In the genomic region with DNA sequence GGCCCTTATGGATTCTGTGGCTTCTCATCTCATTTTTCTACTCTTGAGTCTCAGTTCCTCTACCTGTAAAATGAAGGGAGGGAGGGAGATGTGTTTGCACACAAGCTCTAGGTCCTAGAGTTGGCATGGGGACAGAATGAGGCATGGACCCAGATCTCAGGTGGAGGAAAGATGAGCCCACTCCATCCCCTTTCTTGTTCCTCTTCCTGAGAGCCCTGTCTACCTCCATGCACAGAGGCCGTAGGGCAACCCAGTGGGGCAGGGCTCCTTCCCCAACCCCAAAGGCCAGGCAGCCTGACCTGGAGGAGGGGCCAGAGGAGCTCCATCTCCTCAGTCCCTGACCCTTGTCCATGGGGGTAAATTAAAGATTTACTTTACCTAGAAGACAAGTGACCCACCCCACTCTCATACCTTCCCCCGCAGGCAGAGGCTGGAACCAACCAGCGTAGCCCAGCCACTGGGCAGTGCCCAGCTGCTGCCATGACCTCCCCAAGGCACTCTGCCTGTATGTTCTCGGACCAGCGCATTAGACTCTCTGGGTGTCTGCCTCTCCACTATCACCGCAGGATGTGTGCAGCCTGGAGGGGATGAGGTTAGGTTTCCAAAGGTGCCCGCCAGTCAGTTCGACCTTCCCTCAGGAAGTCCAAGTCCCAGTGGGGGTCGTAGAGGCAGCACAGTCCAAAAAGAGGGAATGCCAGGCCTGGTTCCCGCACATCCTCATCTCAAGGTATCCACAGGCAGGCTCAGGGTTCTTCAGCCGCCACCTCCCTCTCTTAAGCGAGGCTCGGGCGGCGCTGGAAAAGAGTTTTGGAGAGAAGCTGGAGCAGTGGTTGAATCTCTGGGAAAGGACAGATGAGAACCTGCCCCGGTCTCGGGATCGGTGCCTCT, we compare ENCODE assay signal across 8 cellular contexts.
A peak's percentile ranks its signal among the peaks of the same experiment; 100 is the strongest.
DNase-seq lines count a peak whose midpoint lies in the region; TF ChIP-seq lines count a peak whose summit lies in the region.

No MANE protein-coding gene starts in this region.

- no peaks in the 10 kb centered on the region for H3K36me3 Mint-ChIP-seq in activated naive CD4-positive, alpha-beta T cell treated with anti-CD3 and anti-CD28 coated beads, Interleukin-2, amount 50 U/mL, for 24 hours
- H3K36me3 Mint-ChIP-seq in T-helper 2 cell treated with Interferon-gamma antibody and Interleukin-4, amounts not matched to agents 5 μg/mL and 100 μg/mL, for 36 hours (ENCODE audit: low read depth) = peaks cover 3% of the 10 kb centered on the region

- peak overlapping the region; percentile 98 for H3K27ac ChIP-seq in rectal smooth muscle tissue (ENCODE audit: low read depth, low read length)

- H3K36me3 ChIP-seq in rectal smooth muscle tissue (ENCODE audit: control insufficient read depth, insufficient read depth, low read length) = peaks cover 14% of the 10 kb centered on the region

- no peaks in the 10 kb centered on the region for H3K27me3 ChIP-seq in rectal smooth muscle tissue (ENCODE audit: control insufficient read depth, insufficient read depth, low read length)

- no peak for TF ChIP-seq CTCF in fibroblast of pulmonary artery (IDR thresholded peaks at IDR 0.05; ENCODE audit: low read length, missing control alignments)

- peak overlapping the region; percentile 52 for H3K9ac ChIP-seq in rectal smooth muscle tissue (ENCODE audit: low read length)

- H3K27me3 Mint-ChIP-seq in activated naive CD4-positive, alpha-beta T cell treated with anti-CD3 and anti-CD28 coated beads, Interleukin-2, amount 50 U/mL, for 24 hours = no peaks in the 10 kb centered on the region
- no peaks in the 10 kb centered on the region for H3K27me3 Mint-ChIP-seq in T-helper 2 cell treated with Interferon-gamma antibody and Interleukin-4, amounts not matched to agents 5 μg/mL and 100 μg/mL, for 36 hours (ENCODE audit: low read depth)

- peak overlapping the region; percentile 94 for H3K4me3 Mint-ChIP-seq in activated naive CD4-positive, alpha-beta T cell treated with anti-CD3 and anti-CD28 coated beads, Interleukin-2, amount 50 U/mL, for 24 hours
- peak overlapping the region; percentile 88 for H3K4me3 Mint-ChIP-seq in T-helper 2 cell treated with Interferon-gamma antibody and Interleukin-4, amounts not matched to agents 5 μg/mL and 100 μg/mL, for 36 hours

- H3K4me1 Mint-ChIP-seq in activated naive CD4-positive, alpha-beta T cell treated with anti-CD3 and anti-CD28 coated beads, Interleukin-2, amount 50 U/mL, for 24 hours = peaks cover 28% of the 10 kb centered on the region
- H3K4me1 Mint-ChIP-seq in T-helper 2 cell treated with Interferon-gamma antibody and Interleukin-4, amounts not matched to agents 5 μg/mL and 100 μg/mL, for 36 hours (ENCODE audit: low read depth) = peaks cover 34% of the 10 kb centered on the region

- peaks cover 49% of the 10 kb centered on the region for H3K4me1 ChIP-seq in rectal smooth muscle tissue (ENCODE audit: control insufficient read depth, insufficient read depth, low read length)

- peak overlapping the region; percentile 89 for H3K27ac Mint-ChIP-seq in activated naive CD4-positive, alpha-beta T cell treated with anti-CD3 and anti-CD28 coated beads, Interleukin-2, amount 50 U/mL, for 24 hours
- H3K27ac Mint-ChIP-seq in T-helper 2 cell treated with Interferon-gamma antibody and Interleukin-4, amounts not matched to agents 5 μg/mL and 100 μg/mL, for 36 hours = peak overlapping the region; percentile 78

- H3K9me3 Mint-ChIP-seq in activated naive CD4-positive, alpha-beta T cell treated with anti-CD3 and anti-CD28 coated beads, Interleukin-2, amount 50 U/mL, for 24 hours = no peaks in the 10 kb centered on the region
- no peaks in the 10 kb centered on the region for H3K9me3 Mint-ChIP-seq in T-helper 2 cell treated with Interferon-gamma antibody and Interleukin-4, amounts not matched to agents 5 μg/mL and 100 μg/mL, for 36 hours

- DNase-seq in activated naive CD4-positive, alpha-beta T cell treated with anti-CD3 and anti-CD28 coated beads, Interleukin-2, amount 50 U/mL, for 16 hours = no peak
- DNase-seq in T-helper 2 cell treated with Interferon-gamma antibody and Interleukin-4, amounts not matched to agents 5 μg/mL and 100 μg/mL, for 36 hours (ENCODE audit: low spot score) = no peak
- DNase-seq in fibroblast of pulmonary artery (ENCODE audit: low read depth) (no peak), SKM-1 treated with dmso at 0.1 percent for 144 hours (lab: John Stamatoyannopoulos, UW; ENCODE audit: unreplicated experiment) (no peak), Ammon's horn (ENCODE audit: low spot score) (no peak), MV-4-11 (lab: John Stamatoyannopoulos, UW) (no peak)

- H3K4me3 ChIP-seq in fibroblast of pulmonary artery (replicated peaks; ENCODE audit: low read depth, low read length) = peak overlapping the region; percentile 73
- H3K4me3 ChIP-seq in rectal smooth muscle tissue (ENCODE audit: low read length) = peak overlapping the region; percentile 82
